Comparison of ENCODE assay signal across 34 cellular contexts in the genomic region with DNA sequence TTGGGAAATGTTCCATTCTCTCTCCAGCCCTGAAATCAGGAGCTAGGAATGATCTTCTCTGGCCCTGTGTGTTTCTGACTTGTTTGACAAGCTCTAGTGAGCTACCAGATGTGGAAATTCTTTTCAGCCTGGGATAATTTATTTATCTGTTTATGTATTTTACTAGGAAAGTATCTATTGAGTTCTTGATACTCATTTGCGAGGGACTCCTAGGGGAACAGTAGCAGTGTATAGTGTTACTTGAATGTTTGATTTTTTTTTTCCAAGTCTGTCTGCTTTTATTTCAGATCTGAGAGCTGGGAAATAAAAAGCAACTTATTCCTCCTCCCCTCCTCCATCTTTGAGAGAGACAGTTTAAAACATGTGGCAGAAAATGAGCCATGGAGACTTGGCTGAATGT.
"Had no signal": no experiment of that assay in that cellular context is flagged by ENCODE, and none has a peak within 500 bp of the region (broad histone marks: within the 10 kb centered on the region; RNA-seq: fewer than 3 reads in every experiment).

No MANE protein-coding gene starts in this region.

- H3K9me3 ChIP-seq: body of pancreas had no signal

- H3K4me1 Mint-ChIP-seq: activated B cell treated with CpG ODN at 0.5 μM for 24 hours; activated CD4-positive, alpha-beta T cell treated with anti-CD3 and anti-CD28 coated beads, Interleukin-2, amount 10 ng/mL, durations not matched to agents 24 days and 14 days; activated naive CD8-positive, alpha-beta T cell treated with anti-CD3 and anti-CD28 coated beads for 36 hours had no signal

- H3K27me3 ChIP-seq: adrenal gland, body of pancreas, brain microvascular endothelial cell, breast epithelium had no signal

- H3K36me3 ChIP-seq: adrenal gland, brain microvascular endothelial cell, breast epithelium had no signal

- H3K4me1 ChIP-seq: body of pancreas, breast epithelium had no signal

- H3K27me3 Mint-ChIP-seq: activated B cell treated with CpG ODN at 0.5 μM for 24 hours; activated CD4-positive, alpha-beta memory T cell treated with anti-CD3 and anti-CD28 coated beads for 36 hours; activated CD4-positive, alpha-beta T cell treated with anti-CD3 and anti-CD28 coated beads, Interleukin-2, amount 10 ng/mL, durations not matched to agents 24 days and 14 days; activated CD8-positive, alpha-beta T cell treated with anti-CD3 and anti-CD28 coated beads for 36 hours; activated naive CD8-positive, alpha-beta T cell treated with anti-CD3 and anti-CD28 coated beads for 36 hours; activated T-helper 17 cell treated with anti-CD3 and anti-CD28 coated beads, Interleukin-2, amount 50 U/mL, for 72 hours had no signal

- H3K27ac Mint-ChIP-seq: activated B cell treated with CpG ODN at 0.5 μM for 24 hours; activated CD4-positive, alpha-beta memory T cell treated with anti-CD3 and anti-CD28 coated beads for 36 hours; activated CD4-positive, alpha-beta T cell treated with anti-CD3 and anti-CD28 coated beads, Interleukin-2, amount 10 ng/mL, durations not matched to agents 24 days and 14 days; activated CD8-positive, alpha-beta T cell treated with anti-CD3 and anti-CD28 coated beads for 36 hours; activated naive CD4-positive, alpha-beta T cell treated with anti-CD3 and anti-CD28 coated beads for 36 hours; activated naive CD4-positive, alpha-beta T cell treated with anti-CD3 and anti-CD28 coated beads, Interleukin-2, amount 50 U/mL, for 72 hours; activated naive CD8-positive, alpha-beta T cell treated with anti-CD3 and anti-CD28 coated beads for 36 hours; activated T-cell treated with anti-CD3 and anti-CD28 coated beads, Interleukin-2, amount 50 U/mL, for 72 hours; activated T-helper 1 cell treated with anti-CD3 and anti-CD28 coated beads, Interleukin-12 subunit alpha, Interleukin-12 subunit beta, Interleukin-2, Interleukin-4 antibody, amounts not matched to agents 30 ng/mL and 10 ng/mL and 1 ng/mL, durations not matched to agents 14 hours and 24 hours and 36 hours; activated T-helper 17 cell treated with anti-CD3 and anti-CD28 coated beads, Interleukin-2, amount 50 U/mL, for 72 hours; T-helper 1 cell treated with Interleukin-12 subunit alpha and Interleukin-12 subunit beta and Interleukin-4 antibody, amounts not matched to agents 30 μg/mL and 1 μg/mL, for 36 hours; T-helper 2 cell treated with Interferon-gamma antibody and Interleukin-4, amounts not matched to agents 5 μg/mL and 100 μg/mL, for 36 hours had no signal

- H3K4me3 ChIP-seq: adrenal gland, body of pancreas, breast epithelium had no signal

- H3K9me3 Mint-ChIP-seq: activated CD4-positive, alpha-beta T cell treated with anti-CD3 and anti-CD28 coated beads, Interleukin-2, amount 10 ng/mL, durations not matched to agents 24 days and 14 days; activated naive CD4-positive, alpha-beta T cell treated with anti-CD3 and anti-CD28 coated beads for 36 hours; activated naive CD4-positive, alpha-beta T cell treated with anti-CD3 and anti-CD28 coated beads, Interleukin-2, amount 50 U/mL, for 72 hours; activated naive CD8-positive, alpha-beta T cell treated with anti-CD3 and anti-CD28 coated beads for 36 hours; activated T-cell treated with anti-CD3 and anti-CD28 coated beads, Interleukin-2, amount 50 U/mL, for 4 hours; activated T-helper 1 cell treated with anti-CD3 and anti-CD28 coated beads, Interleukin-12 subunit alpha, Interleukin-12 subunit beta, Interleukin-2, Interleukin-4 antibody, amounts not matched to agents 30 ng/mL and 10 ng/mL and 1 ng/mL, durations not matched to agents 14 hours and 24 hours and 36 hours; activated T-helper 17 cell treated with anti-CD3 and anti-CD28 coated beads, Interleukin-2, amount 50 U/mL, for 72 hours had no signal

- ATAC-seq: activated CD8-positive, alpha-beta T cell treated with anti-CD3 and anti-CD28 coated beads for 36 hours; activated naive CD4-positive, alpha-beta T cell treated with anti-CD3 and anti-CD28 coated beads, Interleukin-2, amount 50 U/mL, for 72 hours; activated T-cell treated with anti-CD3 and anti-CD28 coated beads, Interleukin-2, amount 50 U/mL, for 4 hours; activated T-cell treated with anti-CD3 and anti-CD28 coated beads, Interleukin-2, amount 50 U/mL, for 72 hours; activated T-helper 17 cell treated with anti-CD3 and anti-CD28 coated beads, Interleukin-2, amount 50 U/mL, for 72 hours; body of pancreas had no signal

- DNase-seq: activated B cell treated with CpG ODN at 0.5 μM for 24 hours; activated CD4-positive, alpha-beta memory T cell treated with anti-CD3 and anti-CD28 coated beads for 36 hours; activated CD4-positive, alpha-beta T cell treated with anti-CD3 and anti-CD28 coated beads for 4 hours; activated CD4-positive, alpha-beta T cell treated with anti-CD3 and anti-CD28 coated beads, Interleukin-2, amount 10 ng/mL, durations not matched to agents 24 days and 14 days; activated CD4-positive, alpha-beta T cell treated with anti-CD3 and anti-CD28 coated beads, Interleukin-2, amount 50 U/mL, for 1 hour; activated CD4-positive, alpha-beta T cell treated with anti-CD3 and anti-CD28 coated beads, Interleukin-2, amount 50 U/mL, for 4 hours; activated CD4-positive, CD25-positive, alpha-beta regulatory T cell treated with anti-CD3 and anti-CD28 coated beads, Interleukin-2, amount 50 U/mL, for 72 hours; activated CD8-positive, alpha-beta memory T cell treated with anti-CD3 and anti-CD28 coated beads, Interleukin-2, amount 50 U/mL, for 4 hours; activated CD8-positive, alpha-beta T cell treated with anti-CD3 and anti-CD28 coated beads for 36 hours; activated effector memory CD4-positive, alpha-beta T cell treated with anti-CD3 and anti-CD28 coated beads, Interleukin-2, amount 50 U/mL, for 16 hours; activated gamma-delta T cell treated with Interleukin-2 at 50 U/mL for 16 hours; activated naive CD4-positive, alpha-beta T cell; activated naive CD4-positive, alpha-beta T cell treated with anti-CD3 and anti-CD28 coated beads for 36 hours; activated naive CD4-positive, alpha-beta T cell treated with anti-CD3 and anti-CD28 coated beads, Interleukin-2, amount 50 U/mL, for 16 hours; activated naive CD8-positive, alpha-beta T cell treated with anti-CD3 and anti-CD28 coated beads for 36 hours; activated T-cell treated with anti-CD3 and anti-CD28 coated beads for 4 hours; activated T-cell treated with anti-CD3 and anti-CD28 coated beads, Interleukin-2, amount 50 U/mL, for 1 hour; activated T-cell treated with anti-CD3 and anti-CD28 coated beads, Interleukin-2, amount 50 U/mL, for 4 hours; activated T-cell treated with anti-CD3 and anti-CD28 coated beads, Interleukin-2, amount 50 U/mL, for 72 hours; adrenal gland; amniotic stem cell; aorta; body of pancreas; brain microvascular endothelial cell; central memory CD4-positive, alpha-beta T cell; T-helper 2 cell; T-helper 9 cell had no signal

- H3K27ac ChIP-seq: adrenal gland, body of pancreas, brain microvascular endothelial cell, breast epithelium, VCaP had no signal

- H3K4me3 Mint-ChIP-seq: activated B cell treated with CpG ODN at 0.5 μM for 24 hours; activated CD4-positive, alpha-beta memory T cell treated with anti-CD3 and anti-CD28 coated beads for 36 hours; activated CD4-positive, alpha-beta T cell treated with anti-CD3 and anti-CD28 coated beads, Interleukin-2, amount 10 ng/mL, durations not matched to agents 24 days and 14 days; activated CD8-positive, alpha-beta T cell treated with anti-CD3 and anti-CD28 coated beads for 36 hours; activated naive CD4-positive, alpha-beta T cell treated with anti-CD3 and anti-CD28 coated beads for 36 hours; activated naive CD8-positive, alpha-beta T cell treated with anti-CD3 and anti-CD28 coated beads for 36 hours; activated T-cell treated with anti-CD3 and anti-CD28 coated beads, Interleukin-2, amount 50 U/mL, for 4 hours; activated T-cell treated with anti-CD3 and anti-CD28 coated beads, Interleukin-2, amount 50 U/mL, for 72 hours; activated T-helper 1 cell treated with anti-CD3 and anti-CD28 coated beads, Interleukin-12 subunit alpha, Interleukin-12 subunit beta, Interleukin-2, Interleukin-4 antibody, amounts not matched to agents 30 ng/mL and 10 ng/mL and 1 ng/mL, durations not matched to agents 14 hours and 24 hours and 36 hours; activated T-helper 17 cell treated with anti-CD3 and anti-CD28 coated beads, Interleukin-2, amount 50 U/mL, for 72 hours; T-helper 1 cell treated with Interleukin-12 subunit alpha and Interleukin-12 subunit beta and Interleukin-4 antibody, amounts not matched to agents 30 μg/mL and 1 μg/mL, for 36 hours; T-helper 2 cell treated with Interferon-gamma antibody and Interleukin-4, amounts not matched to agents 5 μg/mL and 100 μg/mL, for 36 hours had no signal
